In genomic region chr12:107236824-107237467, GRCh38 we compare ENCODE assay signal across 18 cellular contexts.
DNase-seq lines count a peak whose midpoint lies in the region; ATAC-seq and TF ChIP-seq lines count a peak whose summit lies in the region.
"Had no signal": no experiment of that assay in that cellular context is flagged by ENCODE, and none has a peak within 500 bp of the region (broad histone marks: within the 10 kb centered on the region; RNA-seq: fewer than 3 reads in every experiment).

No MANE protein-coding gene starts in this region.

- H3K9me3 ChIP-seq in BLaER1 treated with 17β-estradiol and CSF1 and Interleukin-3, amounts not matched to agents 10 nM and 100 nM (replicated peaks in 1 of 11), result no peaks in the 10 kb centered on the region; a peak in 1 of 22 replicates
- H3K9me3 ChIP-seq: heart right ventricle, lower lobe of right lung, right atrium auricular region had no signal

- peak overlapping the region in 6 of 11 experiments; percentile 6 to 41 (median 26); a peak in 6 of 22 replicates for H3K9ac ChIP-seq in BLaER1 treated with 17β-estradiol and CSF1 and Interleukin-3, amounts not matched to agents 10 nM and 100 nM
- H3K9ac ChIP-seq: neural progenitor cell had no signal

- no peaks in the 10 kb centered on the region for H3K27me3 ChIP-seq in BLaER1 treated with 17β-estradiol and CSF1 and Interleukin-3, amounts not matched to agents 10 nM and 100 nM
- no peaks in the 10 kb centered on the region for H3K27me3 ChIP-seq in kidney epithelial cell (ENCODE audit: control insufficient read depth, insufficient read depth, low read length)
- H3K27me3 ChIP-seq: neural progenitor cell, right atrium auricular region had no signal

- H3K4me2 ChIP-seq in BLaER1 treated with 17β-estradiol and CSF1 and Interleukin-3, amounts not matched to agents 10 nM and 100 nM, result peak overlapping the region; percentile 33 to 89 (median 74); a peak in 21 of 22 replicates
- H3K4me2 ChIP-seq: neural progenitor cell had no signal

- H3K4me3 ChIP-seq in BLaER1 treated with 17β-estradiol and CSF1 and Interleukin-3, amounts not matched to agents 10 nM and 100 nM, result peak overlapping the region in 3 of 10 experiments; percentile 6 to 23 (median 22); a peak in 5 of 20 replicates
- H3K4me3 ChIP-seq in Jurkat, Clone E6-1 (ENCODE audit: low read length), result no peak overlapping the region
- H3K4me3 ChIP-seq in kidney epithelial cell (ENCODE audit: low read depth, low read length), result no peak overlapping the region
- H3K4me3 ChIP-seq: heart right ventricle, lower lobe of right lung, neural progenitor cell, right atrium auricular region had no signal

- H3K4me1 ChIP-seq in BLaER1 treated with 17β-estradiol and CSF1 and Interleukin-3, amounts not matched to agents 10 nM and 100 nM, result peaks cover 14 to 34% (median 20%) of the 10 kb centered on the region in 10 experiments
- H3K4me1 ChIP-seq: heart right ventricle, lower lobe of right lung, right atrium auricular region had no signal

- no peaks in the 10 kb centered on the region for H3K36me3 ChIP-seq in BLaER1 treated with 17β-estradiol and CSF1 and Interleukin-3, amounts not matched to agents 10 nM and 100 nM
- no peaks in the 10 kb centered on the region for H3K36me3 ChIP-seq in kidney epithelial cell (ENCODE audit: control insufficient read depth, insufficient read depth, low read length)
- H3K36me3 ChIP-seq: heart right ventricle, lower lobe of right lung, neural progenitor cell, right atrium auricular region had no signal

- ATAC-seq in GM19467 (IDR thresholded peaks at IDR 0.05; ENCODE audit: unreplicated experiment) (no peak), left cardiac atrium (no peak)
- ATAC-seq: heart right ventricle, HepG2, lower lobe of right lung had no signal

- DNase-seq in Jurkat, Clone E6-1 (ENCODE audit: low read depth, low spot score), result peak; percentile 71
- DNase-seq in amniotic epithelial cell (ENCODE audit: low read depth), result peak; percentile 49
- DNase-seq in kidney epithelial cell (ENCODE audit: low read depth), result peak; percentile 38
- no peak for DNase-seq in hepatic stellate cell (ENCODE audit: low spot score)
- DNase-seq in left cardiac atrium, result no peak
- DNase-seq in mucosa of gallbladder (ENCODE audit: low spot score), result no peak
- DNase-seq: activated gamma-delta T cell treated with Interleukin-2 at 50 U/mL for 16 hours, heart right ventricle, lower lobe of right lung, NCI-H1048, NCI-H524, T-helper 9 cell, trophoblast cell had no signal

- intact Hi-C loops in left cardiac atrium (cut with DNase I), result no loop called here

- H3K27ac ChIP-seq in BLaER1 treated with 17β-estradiol and CSF1 and Interleukin-3, amounts not matched to agents 10 nM and 100 nM, result peak overlapping the region in 8 of 11 experiments; percentile 31 to 73 (median 64); a peak in 15 of 22 replicates
- H3K27ac ChIP-seq: heart right ventricle, lower lobe of right lung, neural progenitor cell, right atrium auricular region had no signal

- no peaks in the 10 kb centered on the region for H4K20me1 ChIP-seq in BLaER1 treated with 17β-estradiol and CSF1 and Interleukin-3, amounts not matched to agents 10 nM and 100 nM

- no peak for TF ChIP-seq CTCF in kidney epithelial cell (IDR thresholded peaks at IDR 0.05; ENCODE audit: insufficient read depth, low read length, poor library complexity, severe bottlenecking)

Comparison
In these comparisons a context has a peak if more than half of its experiments do, and no peak if none do; other contexts are left out.
1. DNase-seq: peak in Jurkat, Clone E6-1 (single experiment), amniotic epithelial cell (single experiment) and kidney epithelial cell (single experiment); none in hepatic stellate cell (single experiment), left cardiac atrium (single experiment) and mucosa of gallbladder (single experiment).